8 cellular contexts compared by ENCODE assay signal in the genomic region with DNA sequence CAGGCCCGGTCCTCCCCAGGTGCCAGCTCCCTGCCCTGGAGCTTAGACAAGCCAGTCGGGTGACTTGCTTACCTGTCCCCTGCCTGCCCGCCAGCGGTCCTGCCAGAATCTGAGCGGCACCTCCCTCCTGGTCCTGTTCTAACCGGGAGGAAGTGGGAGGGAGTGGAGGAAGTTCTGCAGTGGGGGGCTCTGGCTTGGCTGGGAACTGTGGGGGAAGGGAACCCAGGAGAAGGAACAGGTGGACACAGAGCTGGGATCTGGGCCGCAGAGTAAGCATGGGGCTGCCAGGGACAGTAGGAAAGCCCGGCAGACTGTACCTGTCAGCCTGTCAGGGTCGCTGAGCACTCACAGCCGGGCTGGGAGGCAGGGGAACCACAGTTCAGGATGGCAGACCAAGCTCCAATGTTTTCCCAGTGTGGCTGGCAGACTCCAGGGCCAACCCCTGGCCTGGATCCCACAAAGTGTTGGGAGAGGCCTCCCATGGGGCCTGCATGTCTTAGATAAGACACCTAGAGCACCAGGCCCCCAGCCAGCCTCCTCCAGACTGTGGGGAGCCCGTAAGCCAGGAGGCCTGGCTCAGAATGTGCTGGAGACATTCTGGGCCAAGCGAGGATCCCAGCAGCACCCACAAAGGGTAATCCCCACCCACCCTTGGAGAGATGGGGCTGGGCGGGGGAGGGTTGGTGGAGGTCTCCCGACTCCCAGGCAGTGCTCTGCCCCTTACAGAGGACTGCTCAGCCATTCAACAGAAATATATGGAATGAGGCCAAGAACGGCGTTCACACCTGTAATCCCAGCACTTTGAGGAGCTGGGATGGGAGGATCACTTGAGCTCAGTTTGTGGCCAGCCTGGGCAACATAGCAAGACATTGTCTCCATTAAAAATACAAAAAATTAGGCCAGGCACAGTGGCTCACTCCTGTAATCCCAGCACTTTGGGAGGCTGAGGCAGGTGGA. TPM values are rescaled to one million over a fixed set of nuclear protein-coding genes. Genes with fewer than 3 reads are reported as not detected.
DNase-seq lines count a peak whose midpoint lies in the region; ATAC-seq, FAIRE-seq and TF ChIP-seq lines count a peak whose summit lies in the region.

No MANE protein-coding gene starts in this region.

- H3K9ac ChIP-seq in trophoblast cell (ENCODE audit: low read length), result no peak overlapping the region

- TF ChIP-seq CTCF in fibroblast of villous mesenchyme (IDR thresholded peaks at IDR 0.05; ENCODE audit: insufficient read depth, low read depth, low read length), result no peak
- TF ChIP-seq CTCF in pancreas (IDR thresholded peaks at IDR 0.05), result no peak

- H3K23ac ChIP-seq in trophoblast cell (ENCODE audit: low read length), result no peak overlapping the region

- peaks cover 2% of the 10 kb centered on the region for H3K36me3 Mint-ChIP-seq in T-helper 17 cell (ENCODE audit: low read depth)
- peaks cover 2% of the 10 kb centered on the region for H3K36me3 Mint-ChIP-seq in activated CD8-positive, alpha-beta memory T cell treated with anti-CD3 and anti-CD28 coated beads, Interleukin-2, amount 10 ng/mL, durations not matched to agents 7 days and 5 days

- H2BK12ac ChIP-seq in trophoblast cell (ENCODE audit: low read length), result no peak overlapping the region

- no peak overlapping the region for H4K12ac ChIP-seq in trophoblast cell (ENCODE audit: low read depth, low read length)

- H2AFZ ChIP-seq in trophoblast cell (ENCODE audit: insufficient read depth, low read length, poor library complexity), result no peak overlapping the region

- peak overlapping the region; percentile 98 for H3K4me3 Mint-ChIP-seq in T-helper 17 cell
- H3K4me3 Mint-ChIP-seq in activated CD8-positive, alpha-beta memory T cell treated with anti-CD3 and anti-CD28 coated beads, Interleukin-2, amount 10 ng/mL, durations not matched to agents 7 days and 5 days, result no peak overlapping the region

- no peak overlapping the region for H3K14ac ChIP-seq in trophoblast cell (ENCODE audit: low read length)

- H3K27ac ChIP-seq in pancreas, result peak overlapping the region; percentile 51 to 91 (median 83)
- H3K27ac ChIP-seq in trophoblast cell (ENCODE audit: low read depth, low read length), result no peak overlapping the region

- H3K4me1 Mint-ChIP-seq in T-helper 17 cell, result peaks cover 21% of the 10 kb centered on the region
- peaks cover 15% of the 10 kb centered on the region for H3K4me1 Mint-ChIP-seq in activated CD8-positive, alpha-beta memory T cell treated with anti-CD3 and anti-CD28 coated beads, Interleukin-2, amount 10 ng/mL, durations not matched to agents 7 days and 5 days

- H3K4me3 ChIP-seq in fibroblast of villous mesenchyme (ENCODE audit: low read depth, low read length) (peak overlapping the region; percentile 12), pancreas (peak overlapping the region in 3 of 4 donors; percentile 3 to 32 (median 18)), trophoblast cell (ENCODE audit: low read depth, low read length) (no peak overlapping the region)

- no peak overlapping the region for H2AK5ac ChIP-seq in trophoblast cell (ENCODE audit: low read length)

- peak overlapping the region; percentile 89 for H3K27ac Mint-ChIP-seq in T-helper 17 cell
- no peak overlapping the region for H3K27ac Mint-ChIP-seq in activated CD8-positive, alpha-beta memory T cell treated with anti-CD3 and anti-CD28 coated beads, Interleukin-2, amount 10 ng/mL, durations not matched to agents 7 days and 5 days

- no peaks in the 10 kb centered on the region for H3K9me3 Mint-ChIP-seq in activated CD8-positive, alpha-beta memory T cell treated with anti-CD3 and anti-CD28 coated beads, Interleukin-2, amount 10 ng/mL, durations not matched to agents 7 days and 5 days (ENCODE audit: low read depth)

- H3K4me1 ChIP-seq in pancreas (peaks cover 33 to 53% (median 41%) of the 10 kb centered on the region in 3 donors), trophoblast cell (ENCODE audit: control insufficient read depth in 1 of 2, insufficient read depth in 2 of 2, low read length in 2 of 2) (peaks cover 25 to 34% of the 10 kb centered on the region in 2 experiments)

- CTCF ChIA-PET in activated CD8-positive, alpha-beta memory T cell treated with anti-CD3 and anti-CD28 coated beads, Interleukin-2, amount 10 ng/mL, durations not matched to agents 7 days and 5 days (lab: Charles Lee), result interaction anchor here (1.4 kb wide), 1 partner anchor 25 kb away, joined by 4 read pairs; no protein-coding TSS in a partner anchor

- H3K27me3 Mint-ChIP-seq in T-helper 17 cell, result no peaks in the 10 kb centered on the region
- H3K27me3 Mint-ChIP-seq in activated CD8-positive, alpha-beta memory T cell treated with anti-CD3 and anti-CD28 coated beads, Interleukin-2, amount 10 ng/mL, durations not matched to agents 7 days and 5 days, result no peaks in the 10 kb centered on the region

- H4K91ac ChIP-seq in trophoblast cell (ENCODE audit: low read depth, low read length), result no peak overlapping the region

- no peak overlapping the region for H2BK120ac ChIP-seq in trophoblast cell (ENCODE audit: insufficient read depth, low read length, poor library complexity)

- H4K8ac ChIP-seq in trophoblast cell (ENCODE audit: low read depth, low read length), result no peak overlapping the region

- intact Hi-C loops in pancreas (cut with DNase I), result no loop called here

- ATAC-seq in T-helper 17 cell (no peak), pancreas (peak; percentile 29 to 61 (median 42))
- ATAC-seq in activated CD8-positive, alpha-beta memory T cell treated with anti-CD3 and anti-CD28 coated beads, Interleukin-2, amount 10 ng/mL, durations not matched to agents 7 days and 5 days, result no peak

- H3K79me2 ChIP-seq in trophoblast cell (ENCODE audit: control insufficient read depth, insufficient read depth, low read length, poor library complexity), result peaks cover 19% of the 10 kb centered on the region

- H3K9me3 ChIP-seq in T-helper 17 cell (ENCODE audit: control insufficient read depth, low read length, poor library complexity, severe bottlenecking) (no peaks in the 10 kb centered on the region), pancreas (no peaks in the 10 kb centered on the region), trophoblast cell (ENCODE audit: insufficient read depth, low read depth, low read length) (no peaks in the 10 kb centered on the region)

- peaks cover 8% of the 10 kb centered on the region for H3K79me1 ChIP-seq in trophoblast cell (ENCODE audit: low read length)

- FAIRE-seq in pancreas (lab: Jason Lieb, UNC), result no peak

- H3K27me3 ChIP-seq in pancreas (no peaks in the 10 kb centered on the region), trophoblast cell (ENCODE audit: insufficient read depth, low read length) (no peaks in the 10 kb centered on the region)

- DNase-seq in COLO668 (lab: John Stamatoyannopoulos, UW; ENCODE audit: unreplicated experiment) (peak; percentile 56), T-helper 17 cell (no peak), fibroblast of villous mesenchyme (ENCODE audit: low read depth) (peak; percentile 59), pancreas (peak; percentile 70 to 89 (median 75)), NOMO-1 treated with DMSO at 0.1 percent for 48 hours (lab: John Stamatoyannopoulos, UW; ENCODE audit: unreplicated experiment) (no peak), trophoblast cell (no peak)
- DNase-seq in activated effector memory CD4-positive, alpha-beta T cell treated with anti-CD3 and anti-CD28 coated beads, Interleukin-2, amount 50 U/mL, for 16 hours, result no peak
- no peak for DNase-seq in activated CD8-positive, alpha-beta memory T cell treated with anti-CD3 and anti-CD28 coated beads, Interleukin-2, amount 10 ng/mL, durations not matched to agents 7 days and 5 days

- H2BK5ac ChIP-seq in trophoblast cell (ENCODE audit: low read depth, low read length, poor library complexity), result no peak overlapping the region

- H3K36me3 ChIP-seq in pancreas, result no peaks in the 10 kb centered on the region
- peaks cover 0 to 7% of the 10 kb centered on the region in 2 experiments for H3K36me3 ChIP-seq in trophoblast cell (ENCODE audit: control insufficient read depth in 1 of 2, insufficient read depth in 2 of 2, low read length in 2 of 2)

- no peak overlapping the region for H3K18ac ChIP-seq in trophoblast cell (ENCODE audit: low read length)

- WGBS in pancreas, 2 donors, result 10 to 11% methylated on average over 16 of the region's 16 CpGs
- WGBS in trophoblast cell (ENCODE audit: extremely low coverage, insufficient coverage, insufficient read length), result no CpG with 5 or more reads among the region's 16 CpGs

- H3K4me2 ChIP-seq in trophoblast cell (ENCODE audit: low read length), result no peak overlapping the region

- no peak overlapping the region for H3K4ac ChIP-seq in trophoblast cell (ENCODE audit: low read depth, low read length)

RNA-seq across cellular contexts. Expression of gene CYB5R3, which starts 2.3 kb away (rescaled TPM):
- total RNA-seq in T-helper 17 cell (10 to 100 TPM; 44.8 to 80.7 TPM), fibroblast of villous mesenchyme (57.9 and 67.0 TPM in 2 replicates), pancreas (10 to 100 TPM; 32.6 to 76.4 (median 43.6) TPM)
- polyA plus RNA-seq in pancreas, result 100 to 1,000 TPM in 1 of 2 donors, 10 to 100 TPM in 1; 53.6 to 105 TPM
- polyA plus RNA-seq in trophoblast cell (2013), result 155 and 156 TPM in 2 replicates
- total RNA-seq in activated CD8-positive, alpha-beta memory T cell treated with anti-CD3 and anti-CD28 coated beads, Interleukin-2, amount 10 ng/mL, durations not matched to agents 7 days and 5 days, result 10 to 100 TPM; 66.2 to 66.8 TPM

RNA-seq across cellular contexts. Expression of gene ATP5MGL, which starts 6.4 kb away (rescaled TPM):
- total RNA-seq in T-helper 17 cell, result 1 to 10 TPM; 3.9 to 4.5 TPM
- 0.43 and 0.64 TPM in 2 replicates for total RNA-seq in fibroblast of villous mesenchyme
- under 1 TPM in 5 of 6 donors, not detected in 1; 0.24 to 0.60 (median 0.34) TPM for total RNA-seq in pancreas
- under 1 TPM in 1 of 2 donors, not detected in 1; 0.34 TPM for polyA plus RNA-seq in pancreas
- polyA plus RNA-seq in trophoblast cell (2013), result not detected in 2 replicates
- total RNA-seq in activated CD8-positive, alpha-beta memory T cell treated with anti-CD3 and anti-CD28 coated beads, Interleukin-2, amount 10 ng/mL, durations not matched to agents 7 days and 5 days, result 1 to 10 TPM in 1 of 2 experiments, under 1 TPM in 1; 0.68 to 1.0 TPM

RNA-seq across cellular contexts. Expression of gene POLDIP3, which starts 32.2 kb away (rescaled TPM):
- 10 to 100 TPM; 70.3 to 71.2 TPM for total RNA-seq in T-helper 17 cell
- 22.5 and 26.3 TPM in 2 replicates for total RNA-seq in fibroblast of villous mesenchyme
- 10 to 100 TPM; 23.3 to 35.2 (median 28.7) TPM for total RNA-seq in pancreas
- polyA plus RNA-seq in pancreas, result 10 to 100 TPM; 14.6 to 28.6 TPM
- polyA plus RNA-seq in trophoblast cell (2013), result 43.3 and 46.1 TPM in 2 replicates
- total RNA-seq in activated CD8-positive, alpha-beta memory T cell treated with anti-CD3 and anti-CD28 coated beads, Interleukin-2, amount 10 ng/mL, durations not matched to agents 7 days and 5 days, result 10 to 100 TPM; 81.8 to 82.7 TPM

Comparison
In these comparisons a context has a peak if more than half of its experiments do, and no peak if none do; other contexts are left out.
1. DNase-seq: peak in COLO668 (single experiment), fibroblast of villous mesenchyme (single experiment) and pancreas (6 of 6); none in T-helper 17 cell (0 of 3), NOMO-1 treated with DMSO at 0.1 percent for 48 hours (single experiment), trophoblast cell (0 of 2), activated effector memory CD4-positive, alpha-beta T cell treated with anti-CD3 and anti-CD28 coated beads, Interleukin-2, amount 50 U/mL, for 16 hours (single experiment) and activated CD8-positive, alpha-beta memory T cell treated with anti-CD3 and anti-CD28 coated beads, Interleukin-2, amount 10 ng/mL, durations not matched to agents 7 days and 5 days (single experiment).
2. ATAC-seq: peak in pancreas (4 of 4); none in T-helper 17 cell (single experiment) and activated CD8-positive, alpha-beta memory T cell treated with anti-CD3 and anti-CD28 coated beads, Interleukin-2, amount 10 ng/mL, durations not matched to agents 7 days and 5 days (single experiment).